Comparison of ENCODE assay signal across 26 cellular contexts in the genomic region with DNA sequence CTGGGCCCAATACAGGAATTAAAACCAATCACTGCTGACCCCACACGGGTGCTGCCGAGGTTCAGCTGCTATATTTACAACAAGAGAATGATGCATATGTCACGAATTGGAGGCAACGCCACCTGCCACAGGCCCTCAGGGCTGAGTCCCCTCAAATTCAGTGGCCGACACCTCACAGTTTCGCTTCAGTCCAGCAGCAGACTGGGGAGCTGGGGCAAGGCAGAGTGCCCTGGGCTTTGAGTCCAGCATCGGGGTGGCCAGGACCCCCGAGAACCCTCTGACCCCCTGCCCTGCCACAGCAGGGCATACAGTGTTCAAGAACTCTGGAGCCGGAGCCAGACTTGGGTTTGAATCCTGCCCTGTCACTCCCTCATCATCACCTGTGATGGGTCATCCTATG.
"Had no signal": no experiment of that assay in that cellular context is flagged by ENCODE, and none has a peak within 500 bp of the region (broad histone marks: within the 10 kb centered on the region; RNA-seq: fewer than 3 reads in every experiment).

No MANE protein-coding gene starts in this region.

- H3K36me3 ChIP-seq: esophagus squamous epithelium, gastroesophageal sphincter, heart right ventricle had no signal

- DNase-seq: activated CD4-positive, alpha-beta memory T cell treated with anti-CD3 and anti-CD28 coated beads, Interleukin-2, amount 10 ng/mL, durations not matched to agents 7 days and 5 days; activated CD4-positive, alpha-beta T cell treated with anti-CD3 and anti-CD28 coated beads for 1 hour; activated CD4-positive, alpha-beta T cell treated with anti-CD3 and anti-CD28 coated beads for 4 hours; activated CD4-positive, alpha-beta T cell treated with anti-CD3 and anti-CD28 coated beads, Interleukin-2, amount 10 ng/mL, durations not matched to agents 7 days and 5 days; activated CD4-positive, alpha-beta T cell treated with anti-CD3 and anti-CD28 coated beads, Interleukin-2, amount 50 U/mL, for 4 hours; activated CD8-positive, alpha-beta memory T cell treated with anti-CD3 and anti-CD28 coated beads, Interleukin-2, amount 50 U/mL, for 48 hours; activated effector memory CD4-positive, alpha-beta T cell treated with Interleukin-2 at 50 U/mL for 16 hours; activated gamma-delta T cell treated with Interleukin-2 at 50 U/mL for 16 hours; activated naive CD4-positive, alpha-beta T cell treated with anti-CD3 and anti-CD28 coated beads, Interleukin-2, amount 50 U/mL, for 16 hours; activated naive CD4-positive, alpha-beta T cell treated with Interleukin-2 at 50 U/mL for 16 hours; activated T-cell treated with anti-CD3 and anti-CD28 coated beads, Interleukin-2, amount 50 U/mL, for 4 hours; amniotic stem cell; anterior cingulate cortex; caudate nucleus; cortex of kidney; dermis blood vessel endothelial cell; effector CD4-positive, alpha-beta T cell; effector memory CD8-positive, alpha-beta T cell; esophagus squamous epithelium; foreskin melanocyte; heart right ventricle; T-helper 2 cell had no signal

- FAIRE-seq: astrocyte, colon had no signal

- H3K9me3 ChIP-seq: esophagus squamous epithelium, gastroesophageal sphincter, heart right ventricle had no signal

- H3K4me1 ChIP-seq: esophagus squamous epithelium, gastroesophageal sphincter, heart right ventricle had no signal

- H3K4me3 ChIP-seq: esophagus squamous epithelium, gastroesophageal sphincter, heart right ventricle had no signal

- H3K27ac ChIP-seq: epithelial cell of prostate, esophagus squamous epithelium, gastroesophageal sphincter, heart right ventricle had no signal
